Comparison of ENCODE assay signal across 8 cellular contexts in genomic region chr1:40711465-40712404, GRCh38. TPM values are rescaled to one million over a fixed set of nuclear protein-coding genes. Genes with fewer than 3 reads are reported as not detected.
A peak's percentile ranks its signal among the peaks of the same experiment; 100 is the strongest.
DNase-seq lines count a peak whose midpoint lies in the region; ATAC-seq and TF ChIP-seq lines count a peak whose summit lies in the region.

No MANE protein-coding gene starts in this region.

- no peak for TF ChIP-seq CTCF in foreskin keratinocyte (conservative IDR thresholded peaks at IDR 0.05)

- H3K27me3 Mint-ChIP-seq in T-helper 17 cell, result no peaks in the 10 kb centered on the region

- H3K9ac ChIP-seq in rectal smooth muscle tissue (ENCODE audit: low read length), result no peak overlapping the region

- peak overlapping the region; percentile 32 for H3K27ac Mint-ChIP-seq in T-helper 17 cell

- H3K27me3 ChIP-seq in foreskin keratinocyte (no peaks in the 10 kb centered on the region), rectal smooth muscle tissue (ENCODE audit: control insufficient read depth, insufficient read depth, low read length) (no peaks in the 10 kb centered on the region)

- no peaks in the 10 kb centered on the region for H3K9me3 ChIP-seq in T-helper 17 cell (ENCODE audit: control insufficient read depth, low read length, poor library complexity, severe bottlenecking)

- H3K27ac ChIP-seq in foreskin keratinocyte, result peak overlapping the region; percentile 73
- H3K27ac ChIP-seq in rectal smooth muscle tissue (ENCODE audit: low read depth, low read length), result peak overlapping the region; percentile 88

- intact Hi-C loops in Right ventricle myocardium superior (cut with DNase I), result no loop called here
- intact Hi-C loops in Right ventricle myocardium inferior (cut with DNase I), result loop anchor here (2.0 kb wide), 1 partner anchor 57 kb away; no protein-coding TSS in a partner anchor

- peaks cover 42% of the 10 kb centered on the region for H3K4me1 Mint-ChIP-seq in T-helper 17 cell

- DNase-seq in Right ventricle myocardium superior (no peak), Right ventricle myocardium inferior (ENCODE audit: missing footprints) (no peak), T-helper 17 cell (no peak), foreskin keratinocyte (peak; percentile 88 to 94), NCI-H524 treated with DMSO at 0.1 percent for 48 hours (lab: John Stamatoyannopoulos, UW) (no peak), NOMO-1 treated with dmso at 0.1 percent for 144 hours (lab: John Stamatoyannopoulos, UW; ENCODE audit: unreplicated experiment) (no peak)

- no peak overlapping the region for H3K4me3 ChIP-seq in rectal smooth muscle tissue (ENCODE audit: low read length)

- no peak overlapping the region for H3K4me3 Mint-ChIP-seq in T-helper 17 cell

- ATAC-seq in Right ventricle myocardium superior (ENCODE audit: poor library complexity) (peak; percentile 20), Right ventricle myocardium inferior (no peak), T-helper 17 cell (no peak), foreskin keratinocyte (peak; percentile 70), HG03521 (IDR thresholded peaks at IDR 0.05; ENCODE audit: unreplicated experiment) (no peak)

- no peaks in the 10 kb centered on the region for H3K36me3 ChIP-seq in rectal smooth muscle tissue (ENCODE audit: control insufficient read depth, insufficient read depth, low read length)

- H3K36me3 Mint-ChIP-seq in T-helper 17 cell (ENCODE audit: low read depth), result peaks cover 3% of the 10 kb centered on the region

- H3K4me1 ChIP-seq in foreskin keratinocyte (peaks cover 30% of the 10 kb centered on the region), rectal smooth muscle tissue (ENCODE audit: control insufficient read depth, insufficient read depth, low read length) (peaks cover 13% of the 10 kb centered on the region)

RNA-seq across cellular contexts. Expression of gene NFYC, which starts 20.2 kb away (rescaled TPM):
- total RNA-seq in Right ventricle myocardium superior (65.9 TPM), Right ventricle myocardium inferior (62.3 TPM), T-helper 17 cell (10 to 100 TPM; 42.3 to 45.7 TPM), foreskin keratinocyte (26.2 and 29.3 TPM in 2 replicates)
- polyA plus RNA-seq in foreskin keratinocyte, result 31.2 and 33.2 TPM in 2 replicates

RNA-seq across cellular contexts. Expression of gene RIMS3, which starts 46.3 kb away (rescaled TPM):
- 0.81 TPM for total RNA-seq in Right ventricle myocardium superior
- total RNA-seq in Right ventricle myocardium inferior, result 1.6 TPM
- total RNA-seq in T-helper 17 cell, result 1 to 10 TPM; 1.7 to 2.1 TPM
- 1.4 TPM in 2 replicates for total RNA-seq in foreskin keratinocyte
- 0.51 and 0.67 TPM in 2 replicates for polyA plus RNA-seq in foreskin keratinocyte

Comparison
In these comparisons a context has a peak if more than half of its experiments do, and no peak if none do; other contexts are left out.
1. ATAC-seq: peak in Right ventricle myocardium superior (single experiment) and foreskin keratinocyte (single experiment); none in Right ventricle myocardium inferior (single experiment), T-helper 17 cell (single experiment) and HG03521 (single experiment).
2. DNase-seq: peak in foreskin keratinocyte (2 of 2); none in Right ventricle myocardium superior (single experiment), Right ventricle myocardium inferior (single experiment), T-helper 17 cell (0 of 3), NCI-H524 treated with DMSO at 0.1 percent for 48 hours (single experiment) and NOMO-1 treated with dmso at 0.1 percent for 144 hours (single experiment).